In the genomic region with DNA sequence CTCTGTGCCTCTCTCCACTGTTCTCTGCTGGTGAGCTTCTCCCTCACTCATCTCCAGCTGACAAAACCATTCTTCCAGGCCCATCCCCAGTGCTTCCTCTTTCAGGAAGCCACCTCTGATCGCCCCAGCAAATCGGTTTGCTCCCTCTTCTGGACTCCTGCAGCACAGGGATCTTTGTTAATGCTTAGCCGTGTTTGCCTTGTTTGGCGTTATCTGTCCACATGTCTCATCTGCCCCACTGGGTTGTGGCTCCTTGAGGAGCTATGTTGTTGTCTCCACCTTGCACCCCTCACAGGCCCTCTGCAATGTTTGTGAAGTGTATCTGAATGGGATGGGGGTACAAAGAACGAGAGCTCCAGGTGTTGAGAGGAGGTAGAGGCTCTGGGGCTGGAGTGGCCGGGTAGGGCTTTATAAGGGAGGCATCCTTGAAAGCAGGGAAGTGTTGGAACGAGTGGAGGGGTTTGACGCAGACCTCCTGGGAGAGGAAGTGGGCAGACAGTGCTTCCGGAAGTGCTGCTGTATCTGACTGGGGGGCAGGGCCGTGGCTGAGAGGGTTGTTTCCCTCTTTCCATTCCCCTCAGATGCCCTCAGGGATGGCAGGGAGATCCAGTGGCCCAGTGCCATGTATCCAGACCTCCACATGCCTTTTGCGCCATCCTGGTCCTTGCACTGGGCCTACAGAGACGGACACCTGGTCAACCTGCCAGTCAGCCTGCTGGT, we compare ENCODE assay signal across 1 cellular context.
TF ChIP-seq lines count a peak whose summit lies in the region.

No MANE protein-coding gene starts in this region.

TF ChIP-seq in HepG2, 621 proteins besides CTCF, POLR2A, EP300 and RAD21:
- TF ChIP-seq SMC3 (IDR thresholded peaks at IDR 0.05; ENCODE audit: low read length) (peak; percentile 50; the same call in 1 of the 2 replicates), PAXIP1 (CRISPR knock-in tag; conservative IDR thresholded peaks at IDR 0.05) (no peak), STAG1 (CRISPR knock-in tag; IDR thresholded peaks at IDR 0.05) (peak; percentile 44), TSC22D2 (CRISPR knock-in tag; IDR thresholded peaks at IDR 0.05; ENCODE audit: borderline replicate concordance) (no peak), PHF21A (CRISPR knock-in tag; IDR thresholded peaks at IDR 0.05) (no peak), ZNF768 (CRISPR knock-in tag; IDR thresholded peaks at IDR 0.05) (no peak), ZNF337 (CRISPR knock-in tag; IDR thresholded peaks at IDR 0.05; ENCODE audit: borderline replicate concordance, low read depth) (no peak), ZNF749 (CRISPR knock-in tag; IDR thresholded peaks at IDR 0.05; ENCODE audit: borderline replicate concordance) (0 out of 2 replicates have a peak, but pooled peaks have one; percentile 36)
- TF ChIP-seq, protein P1, sequence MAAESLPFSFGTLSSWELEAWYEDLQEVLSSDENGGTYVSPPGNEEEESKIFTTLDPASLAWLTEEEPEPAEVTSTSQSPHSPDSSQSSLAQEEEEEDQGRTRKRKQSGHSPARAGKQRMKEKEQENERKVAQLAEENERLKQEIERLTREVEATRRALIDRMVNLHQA (CRISPR knock-in tag; IDR thresholded peaks at IDR 0.05), result no peak
